ENCODE assay signal across 1 cellular context in the genomic region with DNA sequence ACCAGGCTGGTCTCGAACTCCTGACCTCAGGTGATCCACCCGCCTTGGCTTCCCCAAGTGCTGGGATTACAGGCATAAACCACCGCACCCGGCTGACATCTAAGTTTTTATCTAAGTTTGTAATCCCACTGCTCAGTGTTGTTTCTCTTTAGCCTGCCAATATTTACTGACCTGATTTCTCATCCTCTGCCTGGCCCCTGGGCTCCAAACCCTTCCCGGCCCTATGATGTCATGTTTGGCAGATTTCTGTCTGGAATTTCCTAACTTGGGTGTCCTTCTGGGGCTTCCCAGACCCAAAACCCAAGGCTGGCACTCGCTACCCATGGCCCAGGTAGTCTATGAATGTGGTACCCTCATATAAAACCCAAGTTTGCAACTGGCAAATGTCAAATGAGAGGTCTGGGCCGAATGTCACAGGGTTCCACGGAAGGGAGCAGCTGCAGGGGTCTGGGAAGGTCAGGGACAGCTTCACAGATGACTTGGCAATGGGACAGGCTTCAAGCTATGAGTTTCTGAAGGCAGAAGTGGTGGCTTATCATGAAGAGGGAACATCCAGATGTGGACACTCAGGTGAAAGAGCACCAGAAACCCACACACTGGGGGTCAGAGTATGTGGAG.
TF ChIP-seq lines count a peak whose summit lies in the region.

No MANE protein-coding gene starts in this region.

TF ChIP-seq in GM12891, 5 proteins besides CTCF, POLR2A, EP300 and RAD21:
- TF ChIP-seq POLR2AphosphoS5 (IDR thresholded peaks at IDR 0.05; ENCODE audit: low read depth, low read length) (no peak), POU2F2 (IDR thresholded peaks at IDR 0.05; ENCODE audit: low read depth, low read length) (no peak), PAX5 (IDR thresholded peaks at IDR 0.05; ENCODE audit: insufficient read depth, low read length, severe bottlenecking) (no peak), SPI1 (IDR thresholded peaks at IDR 0.05; ENCODE audit: low read depth, low read length) (no peak), TAF1 (IDR thresholded peaks at IDR 0.05; ENCODE audit: low read depth, low read length) (no peak)
